In the genomic region with DNA sequence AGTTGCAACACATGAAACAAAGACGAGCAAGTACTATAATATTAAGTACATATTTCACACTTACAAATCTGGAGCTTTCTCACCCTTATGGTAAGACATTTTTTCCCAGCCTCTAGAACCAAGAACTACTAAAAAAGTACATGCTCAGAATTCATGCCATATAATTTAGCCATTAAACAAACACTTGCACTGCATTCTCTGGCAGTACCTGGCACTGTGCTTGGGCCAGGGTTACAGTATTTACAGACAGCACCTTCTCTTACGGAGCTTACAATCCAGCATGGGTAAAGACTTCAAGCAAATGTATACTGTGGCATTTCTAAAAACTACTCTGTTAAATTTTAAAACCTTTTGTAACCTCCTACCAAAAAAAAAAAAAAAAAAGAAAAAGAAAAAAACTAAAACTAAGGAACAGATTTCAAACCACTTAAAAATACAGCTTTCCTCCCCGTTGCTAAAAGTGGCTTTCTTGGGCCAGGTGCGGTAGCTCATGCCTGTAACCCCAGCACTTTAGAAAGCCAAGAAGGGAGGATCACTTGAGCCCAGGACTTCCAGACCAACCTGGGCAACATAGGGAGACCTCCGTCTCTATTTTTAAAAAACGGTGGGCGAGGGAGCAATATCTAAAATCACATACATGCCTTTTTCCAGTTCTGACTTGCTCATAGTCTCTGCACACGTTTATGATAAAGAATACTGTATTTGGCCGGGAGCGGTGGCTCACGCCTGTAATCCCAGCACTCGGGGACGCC, we compare ENCODE assay signal across 8 cellular contexts. TPM values are rescaled to one million over a fixed set of nuclear protein-coding genes. Genes with fewer than 3 reads are reported as not detected.
DNase-seq lines count a peak whose midpoint lies in the region; ATAC-seq, FAIRE-seq and TF ChIP-seq lines count a peak whose summit lies in the region.

No MANE protein-coding gene starts in this region.

- H3K4me3 ChIP-seq in AG09309 (ENCODE audit: control insufficient read depth, low read depth, low read length) (peak overlapping the region; percentile 79), SJSA1 (peak overlapping the region; percentile 82), esophagus (ENCODE audit: low read depth in 1 of 2, low read length in 2 of 2) (peak overlapping the region; percentile 86 to 92), neutrophil (ENCODE audit: low read depth in 1 of 2, low read length in 1 of 2) (peak overlapping the region; percentile 75 to 80)

- no peak for TF ChIP-seq POLR2A in H54 (IDR thresholded peaks at IDR 0.05; ENCODE audit: low read depth, low read length)

- no peak for FAIRE-seq in H54 (lab: Jason Lieb, UNC)

- H3K27ac ChIP-seq in SJSA1, result no peak overlapping the region
- peak overlapping the region; percentile 77 to 89 for H3K27ac ChIP-seq in esophagus (ENCODE audit: low read depth in 2 of 2, low read length in 1 of 2)
- peak overlapping the region; percentile 84 for H3K27ac ChIP-seq in neutrophil

- H3K27me3 ChIP-seq in SJSA1 (replicated peaks), result no peaks in the 10 kb centered on the region
- H3K27me3 ChIP-seq in esophagus (ENCODE audit: control insufficient read depth in 1 of 2, insufficient read depth in 2 of 2, low read length in 2 of 2), result no peaks in the 10 kb centered on the region
- H3K27me3 ChIP-seq in neutrophil, result no peaks in the 10 kb centered on the region

- 6 to 7% methylated on average over 13 of the region's 13 CpGs for WGBS in esophagus, 2 donors

- DNase-seq in AG09309 (ENCODE audit: low read depth), result no peak
- no peak for DNase-seq in SJSA1 (ENCODE audit: low read depth in 1 of 2, low spot score in 2 of 2)
- no peak for DNase-seq in H54 (ENCODE audit: insufficient read length, low spot score)

- TF ChIP-seq CTCF in AG09309 (IDR thresholded peaks at IDR 0.05; ENCODE audit: control insufficient read depth, insufficient read depth, low read depth, low read length, missing control alignments) (no peak), neutrophil (IDR thresholded peaks at IDR 0.05) (no peak)

- no peaks in the 10 kb centered on the region for H3K9me3 ChIP-seq in SJSA1 (replicated peaks)
- H3K9me3 ChIP-seq in esophagus (ENCODE audit: control insufficient read depth in 2 of 2, insufficient read depth in 1 of 2, low read depth in 1 of 2, low read length in 1 of 2), result no peaks in the 10 kb centered on the region
- no peaks in the 10 kb centered on the region for H3K9me3 ChIP-seq in neutrophil

- ATAC-seq in GM19324 (IDR thresholded peaks at IDR 0.05; ENCODE audit: low FRiP score, unreplicated experiment), result peak; percentile 1
- no peak for ATAC-seq in HG03175 (IDR thresholded peaks at IDR 0.05; ENCODE audit: unreplicated experiment)
- ATAC-seq in HG02970 (IDR thresholded peaks at IDR 0.05; ENCODE audit: low FRiP score, unreplicated experiment), result no peak

- H3K36me3 ChIP-seq in SJSA1 (no peaks in the 10 kb centered on the region; the same call in 1 of the 2 replicates), esophagus (ENCODE audit: control insufficient read depth in 2 of 2, insufficient read depth in 2 of 2, low read length in 1 of 2) (no peaks in the 10 kb centered on the region), neutrophil (no peaks in the 10 kb centered on the region)

- H3K4me1 ChIP-seq in SJSA1 (replicated peaks), result 0 out of 2 replicates have a peak, but pooled peaks cover 10% of the 10 kb centered on the region
- H3K4me1 ChIP-seq in esophagus (ENCODE audit: control insufficient read depth in 2 of 2, insufficient read depth in 2 of 2, low read length in 1 of 2), result peaks cover 0 to 4% of the 10 kb centered on the region in 2 donors
- peaks cover 19 to 29% of the 10 kb centered on the region in 2 experiments for H3K4me1 ChIP-seq in neutrophil (ENCODE audit: control insufficient read depth in 1 of 2, insufficient read depth in 1 of 2, low read depth in 1 of 2, low read length in 1 of 2)

RNA-seq across cellular contexts. Expression of a gene that starts 0.9 kb away (rescaled TPM):
- total RNA-seq in SJSA1 (2014; rRNA removed; shearing (Covaris generic)), result 14.8 and 15.9 TPM in 2 replicates
- polyA plus RNA-seq in esophagus, result 10 to 100 TPM in 1 of 2 donors, 1 to 10 TPM in 1; 9.7 to 11.3 TPM

RNA-seq across cellular contexts. Expression of a gene that starts 47.6 kb away (rescaled TPM):
- total RNA-seq in SJSA1 (2014; rRNA removed; shearing (Covaris generic)), result 12.4 and 13.2 TPM in 2 replicates
- 1 to 10 TPM; 2.8 TPM for polyA plus RNA-seq in esophagus
